8 cellular contexts compared by ENCODE assay signal in genomic region chr10:17737021-17737965, GRCh38.
DNase-seq lines count a peak whose midpoint lies in the region; ATAC-seq and TF ChIP-seq lines count a peak whose summit lies in the region.

No MANE protein-coding gene starts in this region.

- ATAC-seq in GM18873 (IDR thresholded peaks at IDR 0.05; ENCODE audit: low FRiP score, unreplicated experiment), result no peak
- ATAC-seq in GM21423 (IDR thresholded peaks at IDR 0.05; ENCODE audit: unreplicated experiment), result no peak

- peak; percentile 55 for TF ChIP-seq CTCF in AG09319 (IDR thresholded peaks at IDR 0.05; ENCODE audit: low read depth, low read length)
- TF ChIP-seq CTCF in GM13976 (IDR thresholded peaks at IDR 0.05; ENCODE audit: borderline replicate concordance, control extremely low read depth, extremely low read depth, insufficient read depth, missing control alignments), result peak; percentile 52
- TF ChIP-seq CTCF in epithelial cell of esophagus (IDR thresholded peaks at IDR 0.05; ENCODE audit: insufficient read depth, low read depth, low read length, missing control alignments), result peak; percentile 53
- TF ChIP-seq CTCF in nephron progenitor cell (IDR thresholded peaks at IDR 0.05), result peak; percentile 63

- H3K27ac Mint-ChIP-seq in nephron progenitor cell, result no peak overlapping the region

- no peaks in the 10 kb centered on the region for H3K4me1 Mint-ChIP-seq in nephron progenitor cell

- no peaks in the 10 kb centered on the region for H3K27me3 Mint-ChIP-seq in nephron progenitor cell (ENCODE audit: low read depth, poor library complexity)

- in situ Hi-C loops in GM13976 (cut with MboI; ENCODE audit: low sequenced_read_pairs, unreplicated experiment), result no loop called here

- H3K36me3 Mint-ChIP-seq in nephron progenitor cell (ENCODE audit: low read depth), result no peaks in the 10 kb centered on the region

- H3K4me3 Mint-ChIP-seq in nephron progenitor cell, result no peak overlapping the region

- no peak for DNase-seq in AG09319 (ENCODE audit: extremely low read depth, low read depth)
- peak; percentile 51 for DNase-seq in GM13976 (ENCODE audit: low spot score)
- DNase-seq in OCI-M1 (lab: John Stamatoyannopoulos, UW), result peak; percentile 64
- DNase-seq in epithelial cell of esophagus (ENCODE audit: low read depth), result peak; percentile 49
- DNase-seq in nephron progenitor cell, result no peak
- DNase-seq in activated T-cell treated with anti-CD3 and anti-CD28 coated beads for 4 hours, result no peak

- no peak overlapping the region for H3K4me3 ChIP-seq in epithelial cell of esophagus (ENCODE audit: low read length)

- H3K9me3 Mint-ChIP-seq in nephron progenitor cell, result no peaks in the 10 kb centered on the region

Comparison
In these comparisons a context has a peak if more than half of its experiments do, and no peak if none do; other contexts are left out.
1. DNase-seq: peak in GM13976 (single experiment), OCI-M1 (single experiment) and epithelial cell of esophagus (single experiment); none in AG09319 (single experiment), nephron progenitor cell (single experiment) and activated T-cell treated with anti-CD3 and anti-CD28 coated beads for 4 hours (single experiment).
2. Peak in every context shown above with its lines, with median percentiles within 50 percentile points of each other: CTCF ChIP-seq.